ENCODE assay signal across 10 cellular contexts in genomic region chr17:29586676-29587469, GRCh38. TPM values are rescaled to one million over a fixed set of nuclear protein-coding genes. Genes with fewer than 3 reads are reported as not detected.
DNase-seq lines count a peak whose midpoint lies in the region; ATAC-seq and TF ChIP-seq lines count a peak whose summit lies in the region.
"Had no signal": no experiment of that assay in that cellular context is flagged by ENCODE, and none has a peak within 500 bp of the region (broad histone marks: within the 10 kb centered on the region; RNA-seq: fewer than 3 reads in every experiment).

No MANE protein-coding gene starts in this region.

- H3K36me3 ChIP-seq in tibial artery (peaks cover 2 to 18% (median 4%) of the 10 kb centered on the region in 3 donors), left lung (peaks cover 0 to 13% of the 10 kb centered on the region in 2 donors)

- no peak for DNase-seq in activated CD4-positive, alpha-beta T cell treated with anti-CD3 and anti-CD28 coated beads, Interleukin-2, amount 10 ng/mL, durations not matched to agents 7 days and 5 days
- no peak for DNase-seq in activated CD4-positive, alpha-beta T cell treated with anti-CD3 and anti-CD28 coated beads for 1 hour
- no peak for DNase-seq in activated T-cell treated with anti-CD3 and anti-CD28 coated beads, Interleukin-2, amount 50 U/mL, for 4 hours
- peak in 2 of 3 donors; percentile 58 to 66 for DNase-seq in right cardiac atrium
- no peak for DNase-seq in tibial artery
- no peak for DNase-seq in left lung
- no peak for DNase-seq in central memory CD4-positive, alpha-beta T cell
- no peak for DNase-seq in cerebellum (ENCODE audit: low spot score)
- DNase-seq: C1 segment of cervical spinal cord, occipital lobe had no signal

- H3K9me3 Mint-ChIP-seq in activated CD4-positive, alpha-beta T cell treated with anti-CD3 and anti-CD28 coated beads, Interleukin-2, amount 10 ng/mL, durations not matched to agents 7 days and 5 days, result no peaks in the 10 kb centered on the region
- H3K9me3 Mint-ChIP-seq in activated T-cell treated with anti-CD3 and anti-CD28 coated beads, Interleukin-2, amount 50 U/mL, for 4 hours, result no peaks in the 10 kb centered on the region

- peak overlapping the region; percentile 86 for H3K27ac Mint-ChIP-seq in activated CD4-positive, alpha-beta T cell treated with anti-CD3 and anti-CD28 coated beads, Interleukin-2, amount 10 ng/mL, durations not matched to agents 7 days and 5 days

- CTCF ChIA-PET in activated CD4-positive, alpha-beta T cell treated with anti-CD3 and anti-CD28 coated beads, Interleukin-2, amount 10 ng/mL, durations not matched to agents 7 days and 5 days (lab: Charles Lee), result interaction anchor here (1.3 to 4.9 kb wide), 8 partner anchors 8 to 31 kb away, joined by 3 to 36 read pairs (median 6); partner anchors contain the start of gene TP53I13

- POLR2A ChIA-PET in activated CD4-positive, alpha-beta T cell treated with anti-CD3 and anti-CD28 coated beads, Interleukin-2, amount 10 ng/mL, durations not matched to agents 7 days and 5 days (lab: Charles Lee), result no interaction called here

- TF ChIP-seq CTCF in tibial artery (IDR thresholded peaks at IDR 0.05), result no peak
- TF ChIP-seq CTCF in left lung (IDR thresholded peaks at IDR 0.05), result no peak

- WGBS in right cardiac atrium, result 64% methylated on average over 9 of the region's 9 CpGs

- H3K4me3 ChIP-seq in right cardiac atrium (ENCODE audit: low read length) (no peak overlapping the region), tibial artery (no peak overlapping the region), left lung (peak overlapping the region in 1 of 2 donors; percentile 77)

- intact Hi-C loops in right cardiac atrium (cut with DNase I), result no loop called here
- intact Hi-C loops in tibial artery (cut with DNase I; ENCODE audit: low total_unique reads), result no loop called here
- intact Hi-C loops in left lung (cut with DNase I), result no loop called here

- peaks cover 19% of the 10 kb centered on the region for H3K36me3 Mint-ChIP-seq in activated CD4-positive, alpha-beta T cell treated with anti-CD3 and anti-CD28 coated beads, Interleukin-2, amount 10 ng/mL, durations not matched to agents 7 days and 5 days (ENCODE audit: low read depth)
- H3K36me3 Mint-ChIP-seq in activated T-cell treated with anti-CD3 and anti-CD28 coated beads, Interleukin-2, amount 50 U/mL, for 4 hours (ENCODE audit: insufficient read depth), result peaks cover 4% of the 10 kb centered on the region

- H3K27me3 ChIP-seq in right cardiac atrium (ENCODE audit: control insufficient read depth, insufficient read depth) (no peaks in the 10 kb centered on the region), tibial artery (no peaks in the 10 kb centered on the region), left lung (peaks cover 0 to 17% of the 10 kb centered on the region in 2 donors)

- H3K4me1 ChIP-seq in right cardiac atrium (ENCODE audit: control insufficient read depth, insufficient read depth, low read length), result peaks cover 21% of the 10 kb centered on the region
- H3K4me1 ChIP-seq in tibial artery, result peaks cover 0 to 67% (median 57%) of the 10 kb centered on the region in 4 donors
- peaks cover 34 to 80% of the 10 kb centered on the region in 2 donors for H3K4me1 ChIP-seq in left lung

- peak overlapping the region; percentile 98 for H3K4me3 Mint-ChIP-seq in activated CD4-positive, alpha-beta T cell treated with anti-CD3 and anti-CD28 coated beads, Interleukin-2, amount 10 ng/mL, durations not matched to agents 7 days and 5 days
- peak overlapping the region; percentile 95 for H3K4me3 Mint-ChIP-seq in activated T-cell treated with anti-CD3 and anti-CD28 coated beads, Interleukin-2, amount 50 U/mL, for 4 hours

- peak overlapping the region; percentile 61 for H3K27ac ChIP-seq in right cardiac atrium (ENCODE audit: low read length)
- H3K27ac ChIP-seq in tibial artery, result peak overlapping the region; percentile 78 to 84
- peak overlapping the region in 1 of 2 donors; percentile 68 for H3K27ac ChIP-seq in left lung

- no peaks in the 10 kb centered on the region for H3K27me3 Mint-ChIP-seq in activated CD4-positive, alpha-beta T cell treated with anti-CD3 and anti-CD28 coated beads, Interleukin-2, amount 10 ng/mL, durations not matched to agents 7 days and 5 days
- H3K27me3 Mint-ChIP-seq in activated T-cell treated with anti-CD3 and anti-CD28 coated beads, Interleukin-2, amount 50 U/mL, for 4 hours (ENCODE audit: low read depth), result no peaks in the 10 kb centered on the region

- H3K9me3 ChIP-seq in right cardiac atrium (ENCODE audit: control insufficient read depth, low read length) (no peaks in the 10 kb centered on the region), tibial artery (no peaks in the 10 kb centered on the region), left lung (no peaks in the 10 kb centered on the region)

- no peak for ATAC-seq in activated T-cell treated with anti-CD3 and anti-CD28 coated beads, Interleukin-2, amount 50 U/mL, for 4 hours
- ATAC-seq in right cardiac atrium, result no peak
- ATAC-seq in left lung, result no peak

- H3K4me1 Mint-ChIP-seq in activated CD4-positive, alpha-beta T cell treated with anti-CD3 and anti-CD28 coated beads, Interleukin-2, amount 10 ng/mL, durations not matched to agents 7 days and 5 days, result peaks cover 82% of the 10 kb centered on the region
- peaks cover 54% of the 10 kb centered on the region for H3K4me1 Mint-ChIP-seq in activated T-cell treated with anti-CD3 and anti-CD28 coated beads, Interleukin-2, amount 50 U/mL, for 4 hours (ENCODE audit: low read depth)

RNA-seq across cellular contexts. Expression of gene GIT1, which starts 2.6 kb away (rescaled TPM):
- 100 to 1,000 TPM; 107 TPM for total RNA-seq in activated CD4-positive, alpha-beta T cell treated with anti-CD3 and anti-CD28 coated beads, Interleukin-2, amount 10 ng/mL, durations not matched to agents 7 days and 5 days
- total RNA-seq in activated T-cell treated with anti-CD3 and anti-CD28 coated beads, Interleukin-2, amount 50 U/mL, for 4 hours, result 10 to 100 TPM; 79.3 to 91.3 (median 90.8) TPM
- 10 to 100 TPM; 31.4 to 37.8 (median 34.8) TPM for total RNA-seq in right cardiac atrium
- 25.5 TPM for polyA plus RNA-seq in right cardiac atrium
- 10 to 100 TPM; 40.3 to 48.3 TPM for total RNA-seq in left lung
- total RNA-seq in cerebellum, result 35.7 TPM

RNA-seq across cellular contexts. Expression of gene ANKRD13B, which starts 6.1 kb away (rescaled TPM):
- 10 to 100 TPM; 12.3 to 12.8 TPM for total RNA-seq in activated CD4-positive, alpha-beta T cell treated with anti-CD3 and anti-CD28 coated beads, Interleukin-2, amount 10 ng/mL, durations not matched to agents 7 days and 5 days
- 10 to 100 TPM; 33.3 to 40.7 (median 40.4) TPM for total RNA-seq in activated T-cell treated with anti-CD3 and anti-CD28 coated beads, Interleukin-2, amount 50 U/mL, for 4 hours
- total RNA-seq in right cardiac atrium (10 to 100 TPM in 1 of 4 donors, 1 to 10 TPM in 3; 5.4 to 11.0 (median 7.4) TPM), left lung (10 to 100 TPM in 1 of 2 donors, 1 to 10 TPM in 1; 8.8 to 10.2 TPM), cerebellum (28.6 TPM)
- 5.0 TPM for polyA plus RNA-seq in right cardiac atrium

RNA-seq across cellular contexts. Expression of gene TP53I13, which starts 18.4 kb away (rescaled TPM):
- 10 to 100 TPM; 71.4 to 75.0 TPM for total RNA-seq in activated CD4-positive, alpha-beta T cell treated with anti-CD3 and anti-CD28 coated beads, Interleukin-2, amount 10 ng/mL, durations not matched to agents 7 days and 5 days
- 10 to 100 TPM; 40.9 to 53.9 (median 42.1) TPM for total RNA-seq in activated T-cell treated with anti-CD3 and anti-CD28 coated beads, Interleukin-2, amount 50 U/mL, for 4 hours
- total RNA-seq in right cardiac atrium (10 to 100 TPM; 30.6 to 45.3 (median 38.3) TPM), left lung (10 to 100 TPM; 53.3 to 58.5 TPM), cerebellum (11.7 TPM)
- polyA plus RNA-seq in right cardiac atrium, result 53.0 TPM

RNA-seq across cellular contexts. Expression of gene ABHD15, which starts 20.0 kb away (rescaled TPM):
- total RNA-seq in activated CD4-positive, alpha-beta T cell treated with anti-CD3 and anti-CD28 coated beads, Interleukin-2, amount 10 ng/mL, durations not matched to agents 7 days and 5 days, result 10 to 100 TPM; 16.9 to 18.0 TPM
- total RNA-seq in activated T-cell treated with anti-CD3 and anti-CD28 coated beads, Interleukin-2, amount 50 U/mL, for 4 hours, result 10 to 100 TPM in 1 of 3 donors, 1 to 10 TPM in 2; 7.6 to 10.6 (median 9.9) TPM
- total RNA-seq in right cardiac atrium, result 1 to 10 TPM; 6.6 to 7.5 (median 7.3) TPM
- 5.2 TPM for polyA plus RNA-seq in right cardiac atrium
- total RNA-seq in left lung, result 10 to 100 TPM; 10.9 to 11.3 TPM
- 1.8 TPM for total RNA-seq in cerebellum

RNA-seq across cellular contexts. Expression of gene CORO6, which starts 35.8 kb away (rescaled TPM):
- total RNA-seq in activated CD4-positive, alpha-beta T cell treated with anti-CD3 and anti-CD28 coated beads, Interleukin-2, amount 10 ng/mL, durations not matched to agents 7 days and 5 days, result 1 to 10 TPM; 2.4 to 3.1 TPM
- 10 to 100 TPM in 2 of 3 donors, 1 to 10 TPM in 1; 9.8 to 12.3 (median 11.8) TPM for total RNA-seq in activated T-cell treated with anti-CD3 and anti-CD28 coated beads, Interleukin-2, amount 50 U/mL, for 4 hours
- total RNA-seq in right cardiac atrium (100 to 1,000 TPM in 3 of 4 donors, 10 to 100 TPM in 1; 93.5 to 148 (median 113) TPM), left lung (1 to 10 TPM; 3.8 to 3.9 TPM), cerebellum (1.3 TPM)
- polyA plus RNA-seq in right cardiac atrium, result 98.5 TPM

Comparison
In these comparisons a context has a peak if more than half of its experiments do, and no peak if none do; other contexts are left out.
1. DNase-seq: peak in right cardiac atrium (2 of 3); none in activated CD4-positive, alpha-beta T cell treated with anti-CD3 and anti-CD28 coated beads, Interleukin-2, amount 10 ng/mL, durations not matched to agents 7 days and 5 days (single experiment), activated CD4-positive, alpha-beta T cell treated with anti-CD3 and anti-CD28 coated beads for 1 hour (single experiment), activated T-cell treated with anti-CD3 and anti-CD28 coated beads, Interleukin-2, amount 50 U/mL, for 4 hours (single experiment), tibial artery (0 of 2), left lung (0 of 2), central memory CD4-positive, alpha-beta T cell (single experiment) and cerebellum (single experiment).